In genomic region chr11:66115638-66116410, GRCh38 we compare ENCODE assay signal across 8 cellular contexts. TPM values are rescaled to one million over a fixed set of nuclear protein-coding genes. Genes with fewer than 3 reads are reported as not detected.
DNase-seq lines count a peak whose midpoint lies in the region; ATAC-seq lines count a peak whose summit lies in the region.

No MANE protein-coding gene starts in this region.

- H3K9me3 ChIP-seq in mesodermal cell (ENCODE audit: control insufficient read depth, low read length), result no peaks in the 10 kb centered on the region
- no peaks in the 10 kb centered on the region for H3K9me3 ChIP-seq in MG63

- peak overlapping the region; percentile 75 for H3K27ac ChIP-seq in mesodermal cell (ENCODE audit: low read depth, low read length, severe bottlenecking)

- ATAC-seq in GM21576 (IDR thresholded peaks at IDR 0.05; ENCODE audit: unreplicated experiment) (peak; percentile 51), GM19467 (IDR thresholded peaks at IDR 0.05; ENCODE audit: unreplicated experiment) (no peak)

- H3K27me3 ChIP-seq in MG63, result no peaks in the 10 kb centered on the region

- H3K4me1 ChIP-seq in mesodermal cell (ENCODE audit: control insufficient read depth, insufficient read depth, low read length, poor library complexity, severe bottlenecking), result peaks cover 89% of the 10 kb centered on the region

- 73 to 88% methylated on average over 1 to 4 of the region's 10 CpGs for WGBS in mesodermal cell (ENCODE audit: insufficient coverage in 2 of 2), 2 experiments

- H3K36me3 ChIP-seq in mesodermal cell (ENCODE audit: control insufficient read depth, insufficient read depth, low read length) (no peaks in the 10 kb centered on the region), MG63 (no peaks in the 10 kb centered on the region)

- H3K4me3 ChIP-seq in GM08714 (ENCODE audit: low read length) (peak overlapping the region; percentile 58; the same call in 1 of the 2 replicates), mesodermal cell (ENCODE audit: extremely low read depth, insufficient read depth, low read length, poor library complexity, severe bottlenecking) (no peak overlapping the region), MG63 (no peak overlapping the region)

- DNase-seq in OCI-M1 (lab: John Stamatoyannopoulos, UW) (peak; percentile 70), NOMO-1 (lab: John Stamatoyannopoulos, UW; ENCODE audit: unreplicated experiment in 2 of 2) (no peak), MG63 (no peak), DMS79 (lab: John Stamatoyannopoulos, UW) (no peak)

RNA-seq across cellular contexts. Expression of gene PACS1, which starts 45.8 kb away (rescaled TPM):
- 94.8 TPM for polyA plus RNA-seq in mesodermal cell (2013, experiment 1 of 2)
- 81.1 TPM for polyA plus RNA-seq in mesodermal cell (2013, experiment 2 of 2)
- total RNA-seq in MG63 (2014; rRNA removed; shearing (Covaris generic); ENCODE audit: low replicate concordance), result 2.6 and 11.2 TPM in 2 replicates
